25 cellular contexts compared by ENCODE assay signal in genomic region chr5:96825243-96825642, GRCh38. TPM values are rescaled to one million over a fixed set of nuclear protein-coding genes. Genes with fewer than 3 reads are reported as not detected.
A peak's percentile ranks its signal among the peaks of the same experiment; 100 is the strongest.
DNase-seq lines count a peak whose midpoint lies in the region; ATAC-seq and TF ChIP-seq lines count a peak whose summit lies in the region.
"Had no signal": no experiment of that assay in that cellular context is flagged by ENCODE, and none has a peak within 500 bp of the region (broad histone marks: within the 10 kb centered on the region; RNA-seq: fewer than 3 reads in every experiment).

No MANE protein-coding gene starts in this region.

- H2AFZ ChIP-seq in Loucy (ENCODE audit: low read length), result no peak overlapping the region
- no peak overlapping the region for H2AFZ ChIP-seq in neural cell (ENCODE audit: low read depth, low read length)
- H2AFZ ChIP-seq: GM23248 had no signal

- no peak for TF ChIP-seq POLR2A in GM18505 (IDR thresholded peaks at IDR 0.05; ENCODE audit: borderline replicate concordance, extremely low read depth, insufficient read depth, insufficient read length)

- DNase-seq in SK-N-DZ (ENCODE audit: low spot score) (peak; percentile 39), epidermal melanocyte (ENCODE audit: insufficient read length, low spot score) (no peak), left ventricle myocardium inferior (no peak)
- DNase-seq: 8988T; ACHN; AML-193; BE2C; CD4-positive, alpha-beta T cell; CD8-positive, alpha-beta memory T cell; DMS 273 treated with DMSO at 0.1 percent for 48 hours; DMS79; EL; GDM1; GM23248; H7; HCEC 1CT; HFFc6 had no signal

- no peak for ATAC-seq in GM18505 (IDR thresholded peaks at IDR 0.05; ENCODE audit: unreplicated experiment)
- ATAC-seq: A549, GM12878 had no signal

- H3K9me2 ChIP-seq in Loucy (replicated peaks; ENCODE audit: low read depth, low read length) (no peaks in the 10 kb centered on the region), neural cell (ENCODE audit: insufficient read depth, low read length) (no peaks in the 10 kb centered on the region)

- H3F3A ChIP-seq in Loucy (ENCODE audit: low read depth), result no peaks in the 10 kb centered on the region
- no peaks in the 10 kb centered on the region for H3F3A ChIP-seq in neural cell (ENCODE audit: insufficient read depth, low read length, poor library complexity, severe bottlenecking)

- H3K36me3 ChIP-seq in HEK293 (ENCODE audit: control insufficient read depth in 2 of 2, insufficient read depth in 1 of 2, low read length in 2 of 2), result no peaks in the 10 kb centered on the region
- H3K36me3 ChIP-seq in Loucy (ENCODE audit: insufficient read depth, low read length), result no peaks in the 10 kb centered on the region
- no peaks in the 10 kb centered on the region for H3K36me3 ChIP-seq in neural cell (ENCODE audit: insufficient read depth, low read length)
- H3K36me3 ChIP-seq in left ventricle myocardium inferior, result no peaks in the 10 kb centered on the region
- H3K36me3 ChIP-seq: BE2C; BLaER1 treated with 17β-estradiol and CSF1 and Interleukin-3, amounts not matched to agents 10 nM and 100 nM had no signal

- H3K9me3 ChIP-seq in HEK293 (ENCODE audit: control insufficient read depth, insufficient read depth, low read depth, low read length) (no peaks in the 10 kb centered on the region), Loucy (ENCODE audit: insufficient read depth, low read depth, low read length) (no peaks in the 10 kb centered on the region), neural cell (ENCODE audit: low read length) (no peaks in the 10 kb centered on the region), left ventricle myocardium inferior (replicated peaks) (no peaks in the 10 kb centered on the region)
- H3K9me3 ChIP-seq: A549; BE2C; BLaER1 treated with 17β-estradiol and CSF1 and Interleukin-3, amounts not matched to agents 10 nM and 100 nM had no signal

- H3K27ac ChIP-seq in HEK293 (ENCODE audit: extremely low read depth, low read depth, low read length) (no peak overlapping the region), neural cell (ENCODE audit: low read length) (no peak overlapping the region), left ventricle myocardium inferior (replicated peaks) (no peak overlapping the region)
- H3K27ac ChIP-seq: A549; BLaER1 treated with 17β-estradiol and CSF1 and Interleukin-3, amounts not matched to agents 10 nM and 100 nM; GM23248 had no signal

- H3K27me3 ChIP-seq in Loucy (ENCODE audit: insufficient read depth, low read length, poor library complexity, severe bottlenecking), result no peaks in the 10 kb centered on the region
- H3K27me3 ChIP-seq in neural cell (ENCODE audit: insufficient read depth, low read depth, low read length), result no peaks in the 10 kb centered on the region
- H3K27me3 ChIP-seq in left ventricle myocardium inferior (ENCODE audit: low read depth), result peaks cover 5% of the 10 kb centered on the region
- H3K27me3 ChIP-seq: BE2C; BLaER1 treated with 17β-estradiol and CSF1 and Interleukin-3, amounts not matched to agents 10 nM and 100 nM had no signal

- CTCF ChIA-PET in HEK293 (lab: Yijun Ruan, JAX), result interaction anchor here (0.7 to 1.6 kb wide), 2 partner anchors 13 to 337 kb away, joined by 3 to 4 read pairs; no protein-coding TSS in a partner anchor

- H4K20me1 ChIP-seq in Loucy (ENCODE audit: insufficient read depth, low read length, poor library complexity, severe bottlenecking) (no peaks in the 10 kb centered on the region), neural cell (ENCODE audit: insufficient read depth) (no peaks in the 10 kb centered on the region)
- H4K20me1 ChIP-seq: BLaER1 treated with 17β-estradiol and CSF1 and Interleukin-3, amounts not matched to agents 10 nM and 100 nM had no signal

- H3K4me2 ChIP-seq in Loucy (ENCODE audit: low read depth, low read length, poor library complexity, severe bottlenecking) (peak overlapping the region; percentile 69), neural cell (ENCODE audit: low read length) (no peak overlapping the region)
- H3K4me2 ChIP-seq: A549; BLaER1 treated with 17β-estradiol and CSF1 and Interleukin-3, amounts not matched to agents 10 nM and 100 nM had no signal

- POLR2A ChIA-PET in HEK293 (lab: Yijun Ruan, JAX), result no interaction called here

- TF ChIP-seq CTCF in HEK293 (tag by site-specific recombination; IDR thresholded peaks at IDR 0.05) (no peak), Loucy (conservative IDR thresholded peaks at IDR 0.05; ENCODE audit: low read length) (no peak), neural cell (IDR thresholded peaks at IDR 0.05; ENCODE audit: poor library complexity, severe bottlenecking) (no peak), left ventricle myocardium inferior (IDR thresholded peaks at IDR 0.05; ENCODE audit: borderline replicate concordance) (no peak)

- peak; percentile 53 for TF ChIP-seq EP300 in neural cell (conservative IDR thresholded peaks at IDR 0.05; ENCODE audit: poor library complexity, severe bottlenecking)

- intact Hi-C loops in left ventricle myocardium inferior (cut with micrococcal nuclease), result no loop called here

- H3K4me1 ChIP-seq in HEK293 (ENCODE audit: control insufficient read depth, insufficient read depth, low read length) (no peaks in the 10 kb centered on the region; the same call in 1 of the 2 replicates), Loucy (ENCODE audit: insufficient read depth, low read length, poor library complexity, severe bottlenecking) (peaks cover 70% of the 10 kb centered on the region), left ventricle myocardium inferior (peaks cover 9% of the 10 kb centered on the region)

- H3K4me3 ChIP-seq in HEK293 (ENCODE audit: low read depth, low read length) (no peak overlapping the region), Loucy (ENCODE audit: low read length, poor library complexity, severe bottlenecking) (no peak overlapping the region), neural cell (ENCODE audit: low read length) (no peak overlapping the region), left ventricle myocardium inferior (no peak overlapping the region)
- H3K4me3 ChIP-seq: A549; BLaER1 treated with 17β-estradiol and CSF1 and Interleukin-3, amounts not matched to agents 10 nM and 100 nM; GM12878; GM23248 had no signal

- H3K9ac ChIP-seq in Loucy (ENCODE audit: low read depth, low read length, poor library complexity, severe bottlenecking), result peak overlapping the region; percentile 61
- no peak overlapping the region for H3K9ac ChIP-seq in neural cell (ENCODE audit: low read length)
- H3K9ac ChIP-seq: BLaER1 treated with 17β-estradiol and CSF1 and Interleukin-3, amounts not matched to agents 10 nM and 100 nM; GM23248 had no signal

- no peak for TF ChIP-seq RAD21 in neural cell (conservative IDR thresholded peaks at IDR 0.05)

- H3K79me2 ChIP-seq in Loucy (ENCODE audit: insufficient read depth, low read length) (no peaks in the 10 kb centered on the region), neural cell (replicated peaks; ENCODE audit: insufficient read depth, low read length) (no peaks in the 10 kb centered on the region)

TF ChIP-seq in HEK293, 187 proteins besides CTCF, POLR2A, EP300 and RAD21 (continues in another document):
- no peak for TF ChIP-seq ZNF692 (tag by site-specific recombination; IDR thresholded peaks at IDR 0.05)

TF ChIP-seq in neural cell, 6 proteins besides CTCF, POLR2A, EP300 and RAD21:
- TF ChIP-seq POLR2AphosphoS5 (IDR thresholded peaks at IDR 0.05), result no peak
- TF ChIP-seq, protein P1, sequence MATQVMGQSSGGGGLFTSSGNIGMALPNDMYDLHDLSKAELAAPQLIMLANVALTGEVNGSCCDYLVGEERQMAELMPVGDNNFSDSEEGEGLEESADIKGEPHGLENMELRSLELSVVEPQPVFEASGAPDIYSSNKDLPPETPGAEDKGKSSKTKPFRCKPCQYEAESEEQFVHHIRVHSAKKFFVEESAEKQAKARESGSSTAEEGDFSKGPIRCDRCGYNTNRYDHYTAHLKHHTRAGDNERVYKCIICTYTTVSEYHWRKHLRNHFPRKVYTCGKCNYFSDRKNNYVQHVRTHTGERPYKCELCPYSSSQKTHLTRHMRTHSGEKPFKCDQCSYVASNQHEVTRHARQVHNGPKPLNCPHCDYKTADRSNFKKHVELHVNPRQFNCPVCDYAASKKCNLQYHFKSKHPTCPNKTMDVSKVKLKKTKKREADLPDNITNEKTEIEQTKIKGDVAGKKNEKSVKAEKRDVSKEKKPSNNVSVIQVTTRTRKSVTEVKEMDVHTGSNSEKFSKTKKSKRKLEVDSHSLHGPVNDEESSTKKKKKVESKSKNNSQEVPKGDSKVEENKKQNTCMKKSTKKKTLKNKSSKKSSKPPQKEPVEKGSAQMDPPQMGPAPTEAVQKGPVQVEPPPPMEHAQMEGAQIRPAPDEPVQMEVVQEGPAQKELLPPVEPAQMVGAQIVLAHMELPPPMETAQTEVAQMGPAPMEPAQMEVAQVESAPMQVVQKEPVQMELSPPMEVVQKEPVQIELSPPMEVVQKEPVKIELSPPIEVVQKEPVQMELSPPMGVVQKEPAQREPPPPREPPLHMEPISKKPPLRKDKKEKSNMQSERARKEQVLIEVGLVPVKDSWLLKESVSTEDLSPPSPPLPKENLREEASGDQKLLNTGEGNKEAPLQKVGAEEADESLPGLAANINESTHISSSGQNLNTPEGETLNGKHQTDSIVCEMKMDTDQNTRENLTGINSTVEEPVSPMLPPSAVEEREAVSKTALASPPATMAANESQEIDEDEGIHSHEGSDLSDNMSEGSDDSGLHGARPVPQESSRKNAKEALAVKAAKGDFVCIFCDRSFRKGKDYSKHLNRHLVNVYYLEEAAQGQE (IDR thresholded peaks at IDR 0.05; ENCODE audit: borderline replicate concordance), result no peak
- TF ChIP-seq TAF1 (IDR thresholded peaks at IDR 0.05; ENCODE audit: low read depth), result no peak
- TF ChIP-seq EZH2 (IDR thresholded peaks at IDR 0.05; ENCODE audit: borderline replicate concordance, insufficient read depth, low read length, poor library complexity, severe bottlenecking), result no peak
- TF ChIP-seq SMC3 (conservative IDR thresholded peaks at IDR 0.05; ENCODE audit: poor library complexity), result no peak
- TF ChIP-seq MXI1 (conservative IDR thresholded peaks at IDR 0.05; ENCODE audit: poor library complexity, severe bottlenecking), result no peak

RNA-seq across cellular contexts. Expression of gene ERAP1, which starts 17.5 kb away (rescaled TPM):
- 4.4 and 5.7 TPM in 2 replicates for polyA plus RNA-seq in SK-N-DZ (2014; cell fraction: cytosol; rRNA removed)
- 3.6 and 4.5 TPM in 2 replicates for polyA plus RNA-seq in SK-N-DZ (2014; cell fraction: nucleus; rRNA removed)
- 15.3 and 17.9 TPM in 2 replicates for polyA plus RNA-seq in neural cell
- 23.1 and 24.0 TPM in 2 replicates for polyA minus RNA-seq in neural cell
- 38.4 TPM for total RNA-seq in left ventricle myocardium inferior

RNA-seq across cellular contexts. Expression of gene ERAP2, which starts 51.1 kb away (rescaled TPM):
- polyA plus RNA-seq in SK-N-DZ (2014; cell fraction: cytosol; rRNA removed), result not detected in 2 replicates
- not detected in 2 replicates for polyA plus RNA-seq in SK-N-DZ (2014; cell fraction: nucleus; rRNA removed)
- polyA plus RNA-seq in neural cell, result not detected in 2 replicates
- not detected in 2 replicates for polyA minus RNA-seq in neural cell
- total RNA-seq in left ventricle myocardium inferior, result 6.7 TPM
- total RNA-seq: H1, H7 had no signal
